29 cellular contexts compared by ENCODE assay signal in genomic region chr6:53014744-53015143, GRCh38. TPM values are rescaled to one million over a fixed set of nuclear protein-coding genes. Genes with fewer than 3 reads are reported as not detected.
DNase-seq lines count a peak whose midpoint lies in the region; ATAC-seq and TF ChIP-seq lines count a peak whose summit lies in the region.
"Had no signal": no experiment of that assay in that cellular context is flagged by ENCODE, and none has a peak within 500 bp of the region (broad histone marks: within the 10 kb centered on the region; RNA-seq: fewer than 3 reads in every experiment).

No MANE protein-coding gene starts in this region.

- DNase-seq in breast epithelium (ENCODE audit: low spot score in 2 of 2) (no peak), mammary epithelial cell (no peak), endothelial cell (ENCODE audit: low spot score) (no peak), mesendoderm (peak; percentile 46), NCI-H526 (lab: John Stamatoyannopoulos, UW) (no peak), body of pancreas (no peak)
- DNase-seq in activated T-cell treated with anti-CD3 and anti-CD28 coated beads, Interleukin-2, amount 50 U/mL, for 4 hours, result no peak
- no peak for DNase-seq in naive thymus-derived CD4-positive, alpha-beta T cell
- DNase-seq: activated CD4-positive, alpha-beta T cell treated with anti-CD3 and anti-CD28 coated beads, Interleukin-2, amount 50 U/mL, for 4 hours; activated CD4-positive, CD25-positive, alpha-beta regulatory T cell; activated naive CD4-positive, alpha-beta T cell treated with anti-CD3 and anti-CD28 coated beads, Interleukin-2, amount 50 U/mL, for 16 hours; AML-193; CD8-positive, alpha-beta T cell; cerebellar nuclear complex; effector CD8-positive, alpha-beta T cell; KG1; kidney; natural killer cell; NCI-H1417 treated with DMSO at 0.1 percent for 48 hours; NCI-H2107; Peyer's patch; right cardiac atrium; stimulated activated CD4-positive, alpha-beta T cell treated with anti-CD3 and anti-CD28 coated beads, Interleukin-4, amount 100 ng/mL, for 24 hours; stimulated activated naive CD4-positive, alpha-beta T cell; testis had no signal

- H2BK5ac ChIP-seq in mesendoderm (ENCODE audit: low read length), result no peak overlapping the region

- ATAC-seq in body of pancreas, result no peak
- no peak for ATAC-seq in activated T-cell treated with anti-CD3 and anti-CD28 coated beads, Interleukin-2, amount 50 U/mL, for 4 hours
- ATAC-seq in naive thymus-derived CD4-positive, alpha-beta T cell, result no peak
- ATAC-seq: CD8-positive, alpha-beta T cell; esophagus mucosa; GM23338; natural killer cell; right cardiac atrium had no signal

- H3K4me2 ChIP-seq in mammary epithelial cell (ENCODE audit: insufficient read depth, low read depth, low read length) (no peak overlapping the region), mesendoderm (ENCODE audit: low read length) (no peak overlapping the region)
- H3K4me2 ChIP-seq: GM23338 had no signal

- H3K23ac ChIP-seq in mesendoderm (ENCODE audit: low read length), result no peak overlapping the region

- no peak overlapping the region for H2AK5ac ChIP-seq in mesendoderm (ENCODE audit: low read length)

- H3K27ac Mint-ChIP-seq in endothelial cell (ENCODE audit: unreplicated experiment), result no peak overlapping the region
- H3K27ac Mint-ChIP-seq in naive thymus-derived CD4-positive, alpha-beta T cell, result no peak overlapping the region
- H3K27ac Mint-ChIP-seq: CD8-positive, alpha-beta T cell; GM23338; natural killer cell had no signal

- H3K36me3 ChIP-seq in breast epithelium (no peaks in the 10 kb centered on the region), mammary epithelial cell (ENCODE audit: insufficient read depth, low read length) (peaks cover 15% of the 10 kb centered on the region), mesendoderm (ENCODE audit: control insufficient read depth, insufficient read depth, low read length) (peaks cover 13% of the 10 kb centered on the region), body of pancreas (replicated peaks in 1 of 2; ENCODE audit: insufficient read depth in 1 of 2, low read depth in 2 of 2) (peaks cover 0 to 35% of the 10 kb centered on the region in 2 donors)
- H3K36me3 ChIP-seq in naive thymus-derived CD4-positive, alpha-beta T cell (ENCODE audit: control insufficient read depth in 2 of 3, insufficient read depth in 3 of 3, low read length in 3 of 3), result peaks cover 8 to 78% (median 11%) of the 10 kb centered on the region in 3 experiments

- no peaks in the 10 kb centered on the region for H3K9me3 ChIP-seq in breast epithelium
- no peaks in the 10 kb centered on the region for H3K9me3 ChIP-seq in mammary epithelial cell (replicated peaks; ENCODE audit: insufficient read depth, low read length)
- H3K9me3 ChIP-seq in body of pancreas, result no peaks in the 10 kb centered on the region
- H3K9me3 ChIP-seq in naive thymus-derived CD4-positive, alpha-beta T cell (ENCODE audit: control insufficient read depth in 2 of 3, low read length in 3 of 3), result no peaks in the 10 kb centered on the region
- H3K9me3 ChIP-seq: Peyer's patch, testis had no signal

- no peak overlapping the region for H2AFZ ChIP-seq in mammary epithelial cell (ENCODE audit: low read depth, low read length)
- H2AFZ ChIP-seq: GM23338, parathyroid adenoma had no signal

- no peak overlapping the region for H4K8ac ChIP-seq in mesendoderm (ENCODE audit: low read depth, low read length)

- H3K79me2 ChIP-seq in mammary epithelial cell (ENCODE audit: insufficient read depth, low read length) (no peaks in the 10 kb centered on the region), mesendoderm (ENCODE audit: control insufficient read depth, insufficient read depth, low read length) (no peaks in the 10 kb centered on the region)
- H3K79me2 ChIP-seq: parathyroid adenoma had no signal

- no peaks in the 10 kb centered on the region for H3K4me1 Mint-ChIP-seq in endothelial cell (ENCODE audit: unreplicated experiment)
- H3K4me1 Mint-ChIP-seq in activated T-cell treated with anti-CD3 and anti-CD28 coated beads, Interleukin-2, amount 50 U/mL, for 4 hours (ENCODE audit: low read depth), result no peaks in the 10 kb centered on the region
- peaks cover 0 to 22% (median 0%) of the 10 kb centered on the region in 7 donors for H3K4me1 Mint-ChIP-seq in naive thymus-derived CD4-positive, alpha-beta T cell
- H3K4me1 Mint-ChIP-seq: natural killer cell had no signal

- H2BK15ac ChIP-seq in mesendoderm (replicated peaks; ENCODE audit: low read depth), result no peak overlapping the region

- dilution Hi-C loops in mammary epithelial cell (cut with HindIII; ENCODE audit: low sequenced_read_pairs), result no loop called here

- H3K79me1 ChIP-seq in mesendoderm (ENCODE audit: low read length), result no peaks in the 10 kb centered on the region

- in situ Hi-C loops in mammary epithelial cell (cut with MboI; ENCODE audit: low sequenced_read_pairs in 2 of 2), result no loop called here

- no peak for TF ChIP-seq POLR2A in breast epithelium (IDR thresholded peaks at IDR 0.05)
- no peak for TF ChIP-seq POLR2A in body of pancreas (IDR thresholded peaks at IDR 0.05)

- H4K20me1 ChIP-seq in mammary epithelial cell (ENCODE audit: insufficient read depth, low read length), result no peaks in the 10 kb centered on the region

- CTCF ChIA-PET in mammary epithelial cell (lab: Charles Lee; ENCODE audit: low non-redundant PET), result no interaction called here
- CTCF ChIA-PET in naive thymus-derived CD4-positive, alpha-beta T cell (lab: Charles Lee), result interaction anchor here (0.7 kb wide), 1 partner anchor 17 kb away, joined by 3 read pairs; no protein-coding TSS in a partner anchor

- no peaks in the 10 kb centered on the region for H3K27me3 Mint-ChIP-seq in endothelial cell (ENCODE audit: unreplicated experiment)
- no peaks in the 10 kb centered on the region for H3K27me3 Mint-ChIP-seq in activated T-cell treated with anti-CD3 and anti-CD28 coated beads, Interleukin-2, amount 50 U/mL, for 4 hours (ENCODE audit: low read depth)
- no peaks in the 10 kb centered on the region for H3K27me3 Mint-ChIP-seq in naive thymus-derived CD4-positive, alpha-beta T cell

- H3K9me3 Mint-ChIP-seq in endothelial cell (ENCODE audit: unreplicated experiment), result no peaks in the 10 kb centered on the region
- no peaks in the 10 kb centered on the region for H3K9me3 Mint-ChIP-seq in activated T-cell treated with anti-CD3 and anti-CD28 coated beads, Interleukin-2, amount 50 U/mL, for 4 hours
- H3K9me3 Mint-ChIP-seq in naive thymus-derived CD4-positive, alpha-beta T cell, result no peaks in the 10 kb centered on the region
- H3K9me3 Mint-ChIP-seq: CD8-positive, alpha-beta T cell; GM23338; natural killer cell had no signal

- intact Hi-C loops in breast epithelium (cut with DNase I; ENCODE audit: low total_unique reads) (no loop called here), mammary epithelial cell (cut with micrococcal nuclease) (no loop called here), body of pancreas (cut with DNase I) (no loop called here)
- intact Hi-C loops in naive thymus-derived CD4-positive, alpha-beta T cell (cut with micrococcal nuclease), result no loop called here

- no peak overlapping the region for H2BK120ac ChIP-seq in mesendoderm (ENCODE audit: low read depth, low read length)

- peaks cover 38% of the 10 kb centered on the region for H3K36me3 Mint-ChIP-seq in endothelial cell (ENCODE audit: low read depth, unreplicated experiment)
- peaks cover 50% of the 10 kb centered on the region for H3K36me3 Mint-ChIP-seq in activated T-cell treated with anti-CD3 and anti-CD28 coated beads, Interleukin-2, amount 50 U/mL, for 4 hours (ENCODE audit: insufficient read depth)
- H3K36me3 Mint-ChIP-seq in naive thymus-derived CD4-positive, alpha-beta T cell, result peaks cover 35 to 74% (median 51%) of the 10 kb centered on the region in 5 donors

- H3K4ac ChIP-seq in mesendoderm (ENCODE audit: low read depth, low read length), result no peak overlapping the region

- H3K4me1 ChIP-seq in breast epithelium (peaks cover 0 to 5% of the 10 kb centered on the region in 2 donors), mammary epithelial cell (ENCODE audit: insufficient read depth, low read length) (no peaks in the 10 kb centered on the region), mesendoderm (ENCODE audit: control insufficient read depth, low read depth, low read length) (no peaks in the 10 kb centered on the region), body of pancreas (no peaks in the 10 kb centered on the region)
- H3K4me1 ChIP-seq in naive thymus-derived CD4-positive, alpha-beta T cell (ENCODE audit: control insufficient read depth in 2 of 2, insufficient read depth in 2 of 2, low read length in 2 of 2), result no peaks in the 10 kb centered on the region
- H3K4me1 ChIP-seq: Peyer's patch, testis had no signal

- WGBS in mammary epithelial cell (ENCODE audit: low coverage, missing lambda C conversion rate), result 55% methylated on average over 1 of the region's 1 CpG
- WGBS in mesendoderm (ENCODE audit: extremely low coverage, insufficient coverage, low lambda C conversion rate), result no CpG with 5 or more reads among the region's 1 CpG
- 91 to 97% methylated on average over 1 of the region's 1 CpG for WGBS in body of pancreas, 2 donors

- H3K27ac ChIP-seq in breast epithelium (peak overlapping the region; percentile 73 to 75), mammary epithelial cell (ENCODE audit: insufficient read depth, low read depth, low read length) (no peak overlapping the region), mesendoderm (ENCODE audit: low read depth, low read length) (no peak overlapping the region), body of pancreas (no peak overlapping the region)
- no peak overlapping the region for H3K27ac ChIP-seq in naive thymus-derived CD4-positive, alpha-beta T cell (ENCODE audit: low read depth, low read length)
- H3K27ac ChIP-seq: 22Rv1, parathyroid adenoma, testis had no signal

- peak overlapping the region; percentile 0 for H3K4me3 Mint-ChIP-seq in endothelial cell (ENCODE audit: unreplicated experiment)
- no peak overlapping the region for H3K4me3 Mint-ChIP-seq in activated T-cell treated with anti-CD3 and anti-CD28 coated beads, Interleukin-2, amount 50 U/mL, for 4 hours
- no peak overlapping the region for H3K4me3 Mint-ChIP-seq in naive thymus-derived CD4-positive, alpha-beta T cell
- H3K4me3 Mint-ChIP-seq: CD8-positive, alpha-beta T cell; GM23338; natural killer cell had no signal

- POLR2A ChIA-PET in naive thymus-derived CD4-positive, alpha-beta T cell (lab: Charles Lee), result no interaction called here

- BruUV-seq in mammary epithelial cell (replicated peaks; lab: Mats Ljungman, UMichigan), result no TSS peak

- H3K4me3 ChIP-seq in breast epithelium (no peak overlapping the region), mammary epithelial cell (replicated peaks in 1 of 3; ENCODE audit: insufficient read depth in 1 of 3, low read depth in 2 of 3, low read length in 3 of 3) (no peak overlapping the region), mesendoderm (ENCODE audit: low read length) (no peak overlapping the region), body of pancreas (no peak overlapping the region)
- no peak overlapping the region for H3K4me3 ChIP-seq in naive thymus-derived CD4-positive, alpha-beta T cell (ENCODE audit: low read length)
- H3K4me3 ChIP-seq: GM23338, Peyer's patch, testis had no signal

- H3K18ac ChIP-seq in mesendoderm (ENCODE audit: low read length), result no peak overlapping the region

- no peak overlapping the region for H3K56ac ChIP-seq in mesendoderm (ENCODE audit: low read length)

- H4K5ac ChIP-seq in mesendoderm (ENCODE audit: low read length), result no peak overlapping the region

- TF ChIP-seq CTCF in breast epithelium (IDR thresholded peaks at IDR 0.05), result no peak
- no peak for TF ChIP-seq CTCF in mammary epithelial cell (conservative IDR thresholded peaks at IDR 0.05 in 1 of 2, IDR thresholded peaks at IDR 0.05 in 1 of 2; ENCODE audit: extremely low read depth in 1 of 2, insufficient read depth in 1 of 2, low read depth in 1 of 2, low read length in 2 of 2)
- TF ChIP-seq CTCF in endothelial cell (IDR thresholded peaks at IDR 0.05; ENCODE audit: unreplicated experiment), result no peak
- no peak for TF ChIP-seq CTCF in body of pancreas (IDR thresholded peaks at IDR 0.05)

- H3K9ac ChIP-seq in mammary epithelial cell (ENCODE audit: insufficient read depth, low read length), result no peak overlapping the region
- no peak overlapping the region for H3K9ac ChIP-seq in mesendoderm (ENCODE audit: low read length)
- H3K9ac ChIP-seq: parathyroid adenoma had no signal

- H3K27me3 ChIP-seq in breast epithelium (no peaks in the 10 kb centered on the region), mammary epithelial cell (ENCODE audit: insufficient read depth, low read length) (no peaks in the 10 kb centered on the region), mesendoderm (ENCODE audit: insufficient read depth, low read length, poor library complexity) (no peaks in the 10 kb centered on the region), body of pancreas (no peaks in the 10 kb centered on the region)
- H3K27me3 ChIP-seq in naive thymus-derived CD4-positive, alpha-beta T cell (ENCODE audit: control insufficient read depth in 2 of 2, insufficient read depth in 2 of 2, low read length in 2 of 2), result no peaks in the 10 kb centered on the region
- H3K27me3 ChIP-seq: Peyer's patch, testis had no signal

RNA-seq across cellular contexts. Expression of gene GSTA4, which starts 19.7 kb away (rescaled TPM):
- 10 to 100 TPM; 19.3 to 25.9 (median 20.6) TPM for total RNA-seq in breast epithelium
- total RNA-seq in mammary epithelial cell, result 10 to 100 TPM in 1 of 2 donors, 1 to 10 TPM in 1; 8.3 to 12.2 TPM
- 6.9 TPM for polyA plus RNA-seq in mammary epithelial cell
- polyA minus RNA-seq in mammary epithelial cell, result 6.1 TPM
- total RNA-seq in endothelial cell (ENCODE audit: unreplicated experiment), result 16.2 TPM
- 9.4 TPM for polyA plus RNA-seq in mesendoderm (2013, experiment 1 of 2)
- polyA plus RNA-seq in mesendoderm (2013, experiment 2 of 2), result 9.3 TPM
- total RNA-seq in body of pancreas, result 10 to 100 TPM; 13.5 to 27.7 TPM
- total RNA-seq in activated T-cell treated with anti-CD3 and anti-CD28 coated beads, Interleukin-2, amount 50 U/mL, for 4 hours, result 1 to 10 TPM; 3.7 to 5.2 (median 3.9) TPM
- 1 to 10 TPM in 2 of 5 experiments, under 1 TPM in 2, not detected in 1; 0.34 to 3.3 (median 1.6) TPM for total RNA-seq in naive thymus-derived CD4-positive, alpha-beta T cell
- polyA plus RNA-seq in naive thymus-derived CD4-positive, alpha-beta T cell, result under 1 TPM; 0.31 to 0.97 TPM

RNA-seq across cellular contexts. Expression of gene CILK1, which starts 46.9 kb away (rescaled TPM):
- total RNA-seq in breast epithelium (10 to 100 TPM; 15.1 to 27.7 (median 16.6) TPM), mammary epithelial cell (10 to 100 TPM in 1 of 2 donors, 1 to 10 TPM in 1; 5.8 to 12.8 TPM), endothelial cell (ENCODE audit: unreplicated experiment) (17.5 TPM), body of pancreas (1 to 10 TPM; 5.6 to 7.3 TPM)
- 5.2 TPM for polyA plus RNA-seq in mammary epithelial cell
- 5.1 TPM for polyA minus RNA-seq in mammary epithelial cell
- 11.5 TPM for polyA plus RNA-seq in mesendoderm (2013, experiment 1 of 2)
- 11.1 TPM for polyA plus RNA-seq in mesendoderm (2013, experiment 2 of 2)
- total RNA-seq in activated T-cell treated with anti-CD3 and anti-CD28 coated beads, Interleukin-2, amount 50 U/mL, for 4 hours, result 1 to 10 TPM; 2.6 to 3.6 (median 3.2) TPM
- 10 to 100 TPM in 2 of 5 experiments, 1 to 10 TPM in 3; 9.0 to 14.8 (median 9.5) TPM for total RNA-seq in naive thymus-derived CD4-positive, alpha-beta T cell
- 1 to 10 TPM; 3.9 to 4.1 TPM for polyA plus RNA-seq in naive thymus-derived CD4-positive, alpha-beta T cell

RNA-seq across cellular contexts. Expression of gene FBXO9, which starts 50.5 kb away (rescaled TPM):
- total RNA-seq in breast epithelium, result 10 to 100 TPM; 58.9 to 88.5 (median 68.5) TPM
- total RNA-seq in mammary epithelial cell, result 10 to 100 TPM; 31.5 to 68.6 TPM
- 54.7 TPM for polyA plus RNA-seq in mammary epithelial cell
- 67.5 TPM for polyA minus RNA-seq in mammary epithelial cell
- total RNA-seq in endothelial cell (ENCODE audit: unreplicated experiment), result 61.5 TPM
- polyA plus RNA-seq in mesendoderm (2013, experiment 1 of 2), result 26.3 TPM
- 26.9 TPM for polyA plus RNA-seq in mesendoderm (2013, experiment 2 of 2)
- total RNA-seq in body of pancreas, result 10 to 100 TPM; 53.7 to 69.0 TPM
- total RNA-seq in activated T-cell treated with anti-CD3 and anti-CD28 coated beads, Interleukin-2, amount 50 U/mL, for 4 hours, result 10 to 100 TPM; 46.6 to 49.2 (median 49.0) TPM
- 100 to 1,000 TPM in 2 of 5 experiments, 10 to 100 TPM in 3; 62.9 to 133 (median 75.6) TPM for total RNA-seq in naive thymus-derived CD4-positive, alpha-beta T cell
- 10 to 100 TPM; 52.3 to 60.6 TPM for polyA plus RNA-seq in naive thymus-derived CD4-positive, alpha-beta T cell

Comparison
In these comparisons a context has a peak if more than half of its experiments do, and no peak if none do; other contexts are left out.
1. H3K27ac ChIP-seq: peak in breast epithelium (2 of 2); none in mammary epithelial cell (single experiment), mesendoderm (single experiment), body of pancreas (0 of 4) and naive thymus-derived CD4-positive, alpha-beta T cell (single experiment).